28 cellular contexts compared by ENCODE assay signal in the genomic region with DNA sequence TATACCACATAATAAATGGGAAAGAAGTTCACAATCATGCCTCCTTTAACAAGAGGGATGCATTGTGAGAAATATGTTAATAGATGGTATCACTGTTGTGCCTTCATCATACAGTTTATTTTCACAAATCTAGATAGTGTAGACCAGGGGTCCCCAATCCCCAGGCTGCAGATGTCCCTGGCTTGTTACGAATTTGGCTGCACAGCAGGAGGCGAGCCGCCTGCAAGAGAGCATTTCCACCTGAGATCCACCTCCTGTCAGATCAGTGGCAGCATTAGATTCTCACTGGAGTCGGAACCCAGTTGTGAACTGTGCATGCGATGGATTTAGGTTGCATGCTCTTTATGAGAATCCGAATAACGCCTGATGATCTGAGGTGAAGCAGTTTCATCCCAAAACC.
"Had no signal": no experiment of that assay in that cellular context is flagged by ENCODE, and none has a peak within 500 bp of the region (broad histone marks: within the 10 kb centered on the region; RNA-seq: fewer than 3 reads in every experiment).

No MANE protein-coding gene starts in this region.

- DNase-seq: naive thymus-derived CD8-positive, alpha-beta T cell; nephron progenitor cell; occipital lobe; ovary; psoas muscle; right cardiac atrium; right lobe of liver; sigmoid colon; small intestine; stimulated activated CD4-positive, alpha-beta T cell treated with anti-CD3 and anti-CD28 coated beads, Interleukin-15, amount 100 ng/mL, for 24 hours; stimulated activated CD4-positive, alpha-beta T cell treated with anti-CD3 and anti-CD28 coated beads, Interleukin-2, amount 100 ng/mL, for 24 hours; stimulated activated CD4-positive, alpha-beta T cell treated with anti-CD3 and anti-CD28 coated beads, Interleukin-2, amount 100 ng/mL, for 48 hours; stimulated activated CD4-positive, alpha-beta T cell treated with anti-CD3 and anti-CD28 coated beads, Interleukin-4, amount 100 ng/mL, for 24 hours; stimulated activated naive CD4-positive, alpha-beta T cell; stimulated activated naive CD8-positive, alpha-beta T cell treated with anti-CD3 and anti-CD28 coated beads, Interleukin-15, amount 100 ng/mL, for 72 hours; stimulated activated naive CD8-positive, alpha-beta T cell treated with anti-CD3 and anti-CD28 coated beads, Interleukin-15, Interleukin-2, amounts not matched to agents 100 U/mL and 50 U/mL, for 24 hours; substantia nigra; testis; tibial artery; trophoblast cell; upper lobe of left lung had no signal

- H3K27me3 Mint-ChIP-seq: naive thymus-derived CD8-positive, alpha-beta T cell; natural killer cell treated with Interleukin-12 subunit alpha and Interleukin-12 subunit beta and Interleukin-15 and Interleukin-18, amount 100 ng/mL, for 72 hours; progenitor cell of endocrine pancreas; stimulated activated memory B cell treated with anti-CD40 and anti-IgM and Interleukin-4, amounts not matched to agents 10 μg/mL and 1 μg/mL and 100 μg/mL, for 72 hours; stimulated activated naive CD8-positive, alpha-beta T cell treated with anti-CD3 and anti-CD28 coated beads, Interleukin-15, amount 100 ng/mL, for 72 hours had no signal

- ATAC-seq: naive thymus-derived CD8-positive, alpha-beta T cell; natural killer cell treated with Interleukin-12 subunit alpha and Interleukin-12 subunit beta and Interleukin-15 and Interleukin-18, amount 100 ng/mL, for 72 hours; psoas muscle; right cardiac atrium; right lobe of liver; stimulated activated memory B cell treated with anti-CD40 and anti-IgM and Interleukin-4, amounts not matched to agents 10 μg/mL and 1 μg/mL and 100 μg/mL, for 72 hours; stimulated activated naive CD8-positive, alpha-beta T cell treated with anti-CD3 and anti-CD28 coated beads, Interleukin-15, amount 100 ng/mL, for 72 hours; stimulated activated naive CD8-positive, alpha-beta T cell treated with anti-CD3 and anti-CD28 coated beads, Interleukin-15, Interleukin-2, amounts not matched to agents 100 U/mL and 50 U/mL, for 24 hours had no signal

- H3K27ac ChIP-seq: ovary, parathyroid adenoma, psoas muscle, right lobe of liver, sigmoid colon, suprapubic skin, testis, tibial artery, upper lobe of left lung, vagina had no signal

- H3K9me3 ChIP-seq: ovary, psoas muscle, right lobe of liver, sigmoid colon, suprapubic skin, testis, tibial artery, vagina had no signal

- H3K4me1 Mint-ChIP-seq: naive thymus-derived CD8-positive, alpha-beta T cell; nephron progenitor cell; neural crest cell; stimulated activated naive CD8-positive, alpha-beta T cell treated with anti-CD3 and anti-CD28 coated beads, Interleukin-15, amount 100 ng/mL, for 72 hours had no signal

- H3K27ac Mint-ChIP-seq: naive thymus-derived CD8-positive, alpha-beta T cell; natural killer cell treated with Interleukin-12 subunit alpha and Interleukin-12 subunit beta and Interleukin-15 and Interleukin-18, amount 100 ng/mL, for 72 hours; nephron progenitor cell; progenitor cell of endocrine pancreas; stimulated activated memory B cell treated with anti-CD40 and anti-IgM and Interleukin-4, amounts not matched to agents 10 μg/mL and 1 μg/mL and 100 μg/mL, for 72 hours; stimulated activated naive CD8-positive, alpha-beta T cell treated with anti-CD3 and anti-CD28 coated beads, Interleukin-15, amount 100 ng/mL, for 72 hours had no signal

- H3K4me1 ChIP-seq: parathyroid adenoma, psoas muscle, right lobe of liver, sigmoid colon, suprapubic skin, testis, tibial artery, upper lobe of left lung, vagina had no signal

- H3K36me3 Mint-ChIP-seq: naive thymus-derived CD8-positive, alpha-beta T cell; natural killer cell treated with Interleukin-12 subunit alpha and Interleukin-12 subunit beta and Interleukin-15 and Interleukin-18, amount 100 ng/mL, for 72 hours; stimulated activated memory B cell treated with anti-CD40 and anti-IgM and Interleukin-4, amounts not matched to agents 10 μg/mL and 1 μg/mL and 100 μg/mL, for 72 hours had no signal

- H3K9me3 Mint-ChIP-seq: nephron progenitor cell; neural crest cell; stimulated activated memory B cell treated with anti-CD40 and anti-IgM and Interleukin-4, amounts not matched to agents 10 μg/mL and 1 μg/mL and 100 μg/mL, for 72 hours; stimulated activated naive CD8-positive, alpha-beta T cell treated with anti-CD3 and anti-CD28 coated beads, Interleukin-15, amount 100 ng/mL, for 72 hours had no signal

- H3K4me3 Mint-ChIP-seq: naive thymus-derived CD8-positive, alpha-beta T cell; natural killer cell treated with Interleukin-12 subunit alpha and Interleukin-12 subunit beta and Interleukin-15 and Interleukin-18, amount 100 ng/mL, for 72 hours; nephron progenitor cell; neural crest cell; stimulated activated memory B cell treated with anti-CD40 and anti-IgM and Interleukin-4, amounts not matched to agents 10 μg/mL and 1 μg/mL and 100 μg/mL, for 72 hours; stimulated activated naive CD8-positive, alpha-beta T cell treated with anti-CD3 and anti-CD28 coated beads, Interleukin-15, amount 100 ng/mL, for 72 hours had no signal

- H2AFZ ChIP-seq: parathyroid adenoma had no signal

- H3K36me3 ChIP-seq: ovary, right lobe of liver, sigmoid colon, suprapubic skin, tibial artery, upper lobe of left lung, vagina had no signal

- H3K9ac ChIP-seq: parathyroid adenoma had no signal

- H3K79me2 ChIP-seq: parathyroid adenoma had no signal

- H3K27me3 ChIP-seq: ovary, right lobe of liver, sigmoid colon, suprapubic skin, testis, tibial artery, upper lobe of left lung, vagina had no signal

- H3K4me3 ChIP-seq: ovary, psoas muscle, right lobe of liver, sigmoid colon, suprapubic skin, testis, tibial artery, upper lobe of left lung, vagina had no signal
